1 cellular context compared by ENCODE assay signal in genomic region chrX:115949900-115950822, GRCh38.
A peak's percentile ranks its signal among the peaks of the same experiment; 100 is the strongest.
TF ChIP-seq lines count a peak whose summit lies in the region.

No MANE protein-coding gene starts in this region.

TF ChIP-seq in GM12878, 131 proteins besides CTCF, POLR2A, EP300 and RAD21 (continued from another document):
- TF ChIP-seq ZNF384 (IDR thresholded peaks at IDR 0.05; ENCODE audit: borderline replicate concordance, low read depth, low read length) = peak; percentile 99
- no peak for TF ChIP-seq ZBTB4 (CRISPR knock-in tag; IDR thresholded peaks at IDR 0.05)
- TF ChIP-seq MEF2A (IDR thresholded peaks at IDR 0.05; ENCODE audit: insufficient read depth, low read depth, low read length) = 0 out of 2 replicates have a peak, but pooled peaks have one; percentile 36
- peak; percentile 58 for TF ChIP-seq EED (IDR thresholded peaks at IDR 0.05; ENCODE audit: low read depth)
- TF ChIP-seq RBBP5 (conservative IDR thresholded peaks at IDR 0.05) = no peak
- TF ChIP-seq KAT2A (conservative IDR thresholded peaks at IDR 0.05; ENCODE audit: control insufficient read depth, low read depth, low read length) = no peak
- peak; percentile 14; the same call in 1 of the 2 replicates for TF ChIP-seq RUNX3 (IDR thresholded peaks at IDR 0.05; ENCODE audit: low read length)
- peak; percentile 58; the same call in 1 of the 2 replicates for TF ChIP-seq ZBED1 (IDR thresholded peaks at IDR 0.05; ENCODE audit: borderline replicate concordance)
- TF ChIP-seq RELB (IDR thresholded peaks at IDR 0.05; ENCODE audit: low read depth) = no peak
- 0 out of 2 replicates have a peak, but pooled peaks have one; percentile 25 for TF ChIP-seq CREM (IDR thresholded peaks at IDR 0.05; ENCODE audit: low read depth)
- TF ChIP-seq YY1 (IDR thresholded peaks at IDR 0.05; ENCODE audit: low read depth, low read length) = peak; percentile 84
